8 cellular contexts compared by ENCODE assay signal in genomic region chr6:110537208-110538123, GRCh38.
DNase-seq lines count a peak whose midpoint lies in the region; ATAC-seq and TF ChIP-seq lines count a peak whose summit lies in the region.

No MANE protein-coding gene starts in this region.

- ATAC-seq in RWPE2 (ENCODE audit: low read depth), result peak; percentile 97
- ATAC-seq in esophagus mucosa, result peak; percentile 97
- ATAC-seq in HG03280 (IDR thresholded peaks at IDR 0.05; ENCODE audit: unreplicated experiment), result no peak

- TF ChIP-seq CTCF in RWPE2 (IDR thresholded peaks at IDR 0.05; ENCODE audit: poor library complexity, severe bottlenecking), result no peak

- DNase-seq in activated CD8-positive, alpha-beta memory T cell treated with anti-CD3 and anti-CD28 coated beads for 24 hours, result peak; percentile 62
- no peak for DNase-seq in activated CD8-positive, alpha-beta memory T cell treated with anti-CD3 and anti-CD28 coated beads, Interleukin-2, amount 50 U/mL, for 4 hours
- DNase-seq in RWPE2 (ENCODE audit: low spot score), result no peak
- no peak for DNase-seq in NCI-H748 treated with DMSO at 0.1 percent for 48 hours (lab: John Stamatoyannopoulos, UW)
- no peak for DNase-seq in SKM-1 (lab: John Stamatoyannopoulos, UW; ENCODE audit: unreplicated experiment)

- H3K36me3 ChIP-seq in RWPE2 (ENCODE audit: low read depth) (no peaks in the 10 kb centered on the region), skeletal muscle satellite cell (ENCODE audit: insufficient read depth, low read length) (no peaks in the 10 kb centered on the region)

- H3K9me3 ChIP-seq in RWPE2 (ENCODE audit: severe bottlenecking), result no peaks in the 10 kb centered on the region
- H3K9me3 ChIP-seq in skeletal muscle satellite cell (replicated peaks; ENCODE audit: low read length), result peaks cover 3% of the 10 kb centered on the region

- peaks cover 16% of the 10 kb centered on the region for H3K4me1 ChIP-seq in RWPE2 (ENCODE audit: insufficient read depth, poor library complexity, severe bottlenecking)
- H3K4me1 ChIP-seq in skeletal muscle satellite cell (ENCODE audit: control insufficient read depth, insufficient read depth, low read length), result peaks cover 43% of the 10 kb centered on the region

- H3K27me3 ChIP-seq in RWPE2 (ENCODE audit: insufficient read depth, poor library complexity, severe bottlenecking) (no peaks in the 10 kb centered on the region), skeletal muscle satellite cell (ENCODE audit: control insufficient read depth, insufficient read depth, low read length) (no peaks in the 10 kb centered on the region)

- H3K4me3 ChIP-seq in RWPE2 (ENCODE audit: severe bottlenecking) (no peak overlapping the region), skeletal muscle satellite cell (ENCODE audit: low read length) (no peak overlapping the region)

- peak overlapping the region; percentile 64 for H3K9ac ChIP-seq in skeletal muscle satellite cell (ENCODE audit: low read depth, low read length)

- H3K4me2 ChIP-seq in skeletal muscle satellite cell (ENCODE audit: low read length), result peak overlapping the region; percentile 40

- H3K27ac ChIP-seq in RWPE2 (ENCODE audit: poor library complexity, severe bottlenecking), result peak overlapping the region; percentile 92
